ENCODE assay signal across 24 cellular contexts in genomic region chr12:24396266-24396665, GRCh38.
DNase-seq lines count a peak whose midpoint lies in the region; FAIRE-seq and TF ChIP-seq lines count a peak whose summit lies in the region.
"Had no signal": no experiment of that assay in that cellular context is flagged by ENCODE, and none has a peak within 500 bp of the region (broad histone marks: within the 10 kb centered on the region; RNA-seq: fewer than 3 reads in every experiment).

No MANE protein-coding gene starts in this region.

- peaks cover 39% of the 10 kb centered on the region for H3K4me1 Mint-ChIP-seq in neural crest cell
- H3K4me1 Mint-ChIP-seq: activated naive CD4-positive, alpha-beta T cell treated with anti-CD3 and anti-CD28 coated beads, Interleukin-2, amount 10 ng/mL, durations not matched to agents 7 days and 5 days had no signal

- DNase-seq in G401 (ENCODE audit: low spot score): peak; percentile 8
- peak; percentile 19 for DNase-seq in NCI-H446 treated with DMSO at 0.1 percent for 48 hours (lab: John Stamatoyannopoulos, UW)
- DNase-seq in H1 (ENCODE audit: low read depth in 1 of 2, low spot score in 2 of 2): no peak
- no peak for DNase-seq in neural crest cell (ENCODE audit: low read depth, low spot score)
- DNase-seq in NCI-H526 treated with DMSO at 0.1 percent for 48 hours (lab: John Stamatoyannopoulos, UW): no peak
- DNase-seq in NOMO-1 (lab: John Stamatoyannopoulos, UW; ENCODE audit: unreplicated experiment in 2 of 2): no peak
- DNase-seq in kidney glomerular epithelial cell (lab: John Stamatoyannopoulos, UW): no peak
- DNase-seq in RPMI8226: no peak
- DNase-seq: activated naive CD4-positive, alpha-beta T cell treated with anti-CD3 and anti-CD28 coated beads, Interleukin-2, amount 10 ng/mL, durations not matched to agents 7 days and 5 days; activated T-cell treated with anti-CD3 and anti-CD28 coated beads, Interleukin-2, amount 50 U/mL, for 48 hours; cortex of kidney; DMS 273 treated with DMSO at 0.1 percent for 48 hours; heart right ventricle; NCI-H1105 treated with DMSO at 0.1 percent for 48 hours; NCI-H345; ovary; stimulated activated CD4-positive, alpha-beta T cell treated with anti-CD3 and anti-CD28 coated beads, Interleukin-1b, Interleukin-23, amount 100 ng/mL, for 48 hours; stimulated activated naive B cell treated with anti-CD40 and anti-IgM and Interleukin-4, amounts not matched to agents 10 μg/mL and 1 μg/mL and 100 μg/mL, for 72 hours; T1000; tibial artery had no signal

- CTCF ChIA-PET in H1 (lab: Charles Lee; ENCODE audit: partially characterized antibody): no interaction called here

- peaks cover 0 to 10% (median 8%) of the 10 kb centered on the region in 4 experiments; a peak in 5 of 7 replicates for H3K4me1 ChIP-seq in H1 (replicated peaks in 1 of 4; ENCODE audit: control insufficient read depth in 3 of 4, insufficient read depth in 4 of 4, low read length in 3 of 4)

- in situ Hi-C loops in G401 (cut with HindIII; ENCODE audit: low sequenced_read_pairs): no loop called here

- POLR2A ChIA-PET in H1 (lab: Charles Lee; ENCODE audit: partially characterized antibody): no interaction called here

- H3K4me3 ChIP-seq in H1 (ENCODE audit: extremely low read depth in 1 of 4, insufficient read depth in 2 of 4, low read depth in 3 of 4, low read length in 4 of 4): no peak overlapping the region
- H3K4me3 ChIP-seq: heart right ventricle, ovary had no signal

- no peak overlapping the region for H3K4ac ChIP-seq in H1 (replicated peaks; ENCODE audit: insufficient read length, low read depth, low read length)

- no peaks in the 10 kb centered on the region for H3K79me1 ChIP-seq in H1 (ENCODE audit: low read depth, low read length)

- no peaks in the 10 kb centered on the region for H3K36me3 ChIP-seq in H1 (ENCODE audit: control insufficient read depth in 2 of 4, insufficient read depth in 4 of 4, low read length in 3 of 4)
- H3K36me3 ChIP-seq: heart right ventricle, ovary, tibial artery had no signal

- H4K91ac ChIP-seq in H1 (replicated peaks; ENCODE audit: insufficient read length, low read length): no peak overlapping the region

- no peak overlapping the region for H3K9ac ChIP-seq in H1 (replicated peaks in 1 of 4; ENCODE audit: extremely low read depth in 1 of 4, low read depth in 3 of 4, low read length in 3 of 4)

- no peaks in the 10 kb centered on the region for H4K20me1 ChIP-seq in H1 (replicated peaks in 1 of 2; ENCODE audit: control insufficient read depth in 1 of 2, insufficient read depth in 2 of 2, low read length in 2 of 2)

- peaks cover 3% of the 10 kb centered on the region in 2 experiments; a peak in 2 of 4 replicates for H3K9me3 ChIP-seq in H1 (ENCODE audit: insufficient read depth in 2 of 2, low read depth in 1 of 2, low read length in 1 of 2)
- H3K9me3 ChIP-seq: ovary had no signal

- TF ChIP-seq POLR2A in H1 (IDR thresholded peaks at IDR 0.05; ENCODE audit: control extremely low read depth in 1 of 2, low read depth in 2 of 2, low read length in 2 of 2): no peak

- H3K27me3 ChIP-seq in H1 (replicated peaks in 1 of 4; ENCODE audit: control insufficient read depth in 3 of 4, extremely low read depth in 1 of 4, insufficient read depth in 3 of 4, low read length in 3 of 4): no peaks in the 10 kb centered on the region
- H3K27me3 ChIP-seq: heart right ventricle, ovary, tibial artery had no signal

- no peak for TF ChIP-seq CTCF in H1 (IDR thresholded peaks at IDR 0.05; ENCODE audit: control extremely low read depth in 1 of 3, insufficient read depth in 1 of 3, low read depth in 1 of 3, low read length in 3 of 3)
- TF ChIP-seq CTCF in neural crest cell (conservative IDR thresholded peaks at IDR 0.05): no peak

- H3K18ac ChIP-seq in H1 (ENCODE audit: extremely low read depth, low read length): peak overlapping the region; percentile 5; the same call in 1 of the 2 replicates

- H2BK5ac ChIP-seq in H1 (ENCODE audit: low read depth, low read length): no peak overlapping the region

- no peak for TF ChIP-seq EP300 in H1 (IDR thresholded peaks at IDR 0.05; ENCODE audit: borderline replicate concordance in 1 of 2, low read depth in 2 of 2, low read length in 2 of 2)

- H3K14ac ChIP-seq in H1 (ENCODE audit: insufficient read length): no peak overlapping the region

- H2AFZ ChIP-seq in H1 (ENCODE audit: low read length): peak overlapping the region; percentile 14; the same call in 1 of the 2 replicates

- FAIRE-seq in H1 (lab: Jason Lieb, UNC): no peak
- FAIRE-seq: endothelial cell of umbilical vein, G401.6, islet of Langerhans, RCC 7860 had no signal

- H3K23me2 ChIP-seq in H1 (ENCODE audit: low read depth, low read length): no peaks in the 10 kb centered on the region

- no peak overlapping the region for H3K56ac ChIP-seq in H1 (replicated peaks; ENCODE audit: insufficient read length, low read depth, low read length)

- peaks cover 7% of the 10 kb centered on the region for H3K36me3 Mint-ChIP-seq in neural crest cell (ENCODE audit: low read depth)
- H3K36me3 Mint-ChIP-seq: activated naive CD4-positive, alpha-beta T cell treated with anti-CD3 and anti-CD28 coated beads, Interleukin-2, amount 10 ng/mL, durations not matched to agents 7 days and 5 days had no signal

- no peak overlapping the region for H2BK15ac ChIP-seq in H1 (ENCODE audit: low read length)

- peaks cover 6% of the 10 kb centered on the region for H3K9me3 Mint-ChIP-seq in neural crest cell
- H3K9me3 Mint-ChIP-seq: activated naive CD4-positive, alpha-beta T cell treated with anti-CD3 and anti-CD28 coated beads, Interleukin-2, amount 10 ng/mL, durations not matched to agents 7 days and 5 days had no signal

- H3K4me3 Mint-ChIP-seq in neural crest cell: no peak overlapping the region
- H3K4me3 Mint-ChIP-seq: activated naive CD4-positive, alpha-beta T cell treated with anti-CD3 and anti-CD28 coated beads, Interleukin-2, amount 10 ng/mL, durations not matched to agents 7 days and 5 days; stimulated activated naive B cell treated with anti-CD40 and anti-IgM and Interleukin-4, amounts not matched to agents 10 μg/mL and 1 μg/mL and 100 μg/mL, for 72 hours had no signal

- TF ChIP-seq RAD21 in H1 (IDR thresholded peaks at IDR 0.05 in 1 of 2, conservative IDR thresholded peaks at IDR 0.05 in 1 of 2; ENCODE audit: low read depth in 2 of 2, low read length in 2 of 2): no peak

- no peak overlapping the region for H2BK20ac ChIP-seq in H1 (ENCODE audit: low read length)

- no peak overlapping the region for H3K4me2 ChIP-seq in H1 (ENCODE audit: insufficient read depth in 1 of 2, low read depth in 2 of 2, low read length in 2 of 2)

- no peak overlapping the region for H4K8ac ChIP-seq in H1 (ENCODE audit: extremely low read depth, insufficient read depth, low read length)

- H3K27ac Mint-ChIP-seq in neural crest cell (ENCODE audit: unreplicated experiment): peak overlapping the region; percentile 28
- H3K27ac Mint-ChIP-seq: activated naive CD4-positive, alpha-beta T cell treated with anti-CD3 and anti-CD28 coated beads, Interleukin-2, amount 10 ng/mL, durations not matched to agents 7 days and 5 days; stimulated activated naive B cell treated with anti-CD40 and anti-IgM and Interleukin-4, amounts not matched to agents 10 μg/mL and 1 μg/mL and 100 μg/mL, for 72 hours had no signal

- no peak overlapping the region for H2AK5ac ChIP-seq in H1 (ENCODE audit: low read depth, low read length)

- no peaks in the 10 kb centered on the region for H3K27me3 Mint-ChIP-seq in neural crest cell (ENCODE audit: low read depth)
- H3K27me3 Mint-ChIP-seq: activated naive CD4-positive, alpha-beta T cell treated with anti-CD3 and anti-CD28 coated beads, Interleukin-2, amount 10 ng/mL, durations not matched to agents 7 days and 5 days; stimulated activated naive B cell treated with anti-CD40 and anti-IgM and Interleukin-4, amounts not matched to agents 10 μg/mL and 1 μg/mL and 100 μg/mL, for 72 hours had no signal

- H3K79me2 ChIP-seq in H1 (ENCODE audit: control insufficient read depth in 1 of 2, insufficient read depth in 2 of 2, low read length in 2 of 2): no peaks in the 10 kb centered on the region

- H3K23ac ChIP-seq in H1 (ENCODE audit: insufficient read length): no peak overlapping the region

- no peak overlapping the region for H3K27ac ChIP-seq in H1 (ENCODE audit: low read depth, low read length)
- H3K27ac ChIP-seq: heart right ventricle, ovary, tibial artery had no signal

- H2BK12ac ChIP-seq in H1 (ENCODE audit: low read depth, low read length): no peak overlapping the region

- H4K5ac ChIP-seq in H1 (ENCODE audit: insufficient read length, low read depth, low read length): no peak overlapping the region

- 64% methylated on average over 10 of the region's 10 CpGs; no CpG with 5 or more reads in 1 of the 2 experiments for WGBS in H1 (ENCODE audit: extremely low coverage in 1 of 2, insufficient coverage in 1 of 2, insufficient read length in 1 of 2, insufficient replicate concordance in 2 of 2, low coverage in 1 of 2, low lambda C conversion rate in 2 of 2, missing lambda C conversion rate in 1 of 2), 2 experiments

- no peak overlapping the region for H2BK120ac ChIP-seq in H1 (replicated peaks; ENCODE audit: low read depth, low read length)

TF ChIP-seq in H1, 55 proteins besides CTCF, POLR2A, EP300 and RAD21:
- TF ChIP-seq USF2 (IDR thresholded peaks at IDR 0.05; ENCODE audit: low read length) (no peak), MAX (IDR thresholded peaks at IDR 0.05) (0 out of 2 replicates have a peak, but pooled peaks have one; percentile 31)

Comparison
In these comparisons a context has a peak if more than half of its experiments do, and no peak if none do; other contexts are left out.
1. DNase-seq: peak in G401 (single experiment) and NCI-H446 treated with DMSO at 0.1 percent for 48 hours (single experiment); none in H1 (0 of 2), neural crest cell (single experiment), NCI-H526 treated with DMSO at 0.1 percent for 48 hours (single experiment), NOMO-1 (0 of 2), kidney glomerular epithelial cell (single experiment) and RPMI8226 (single experiment).